Comparison of ENCODE assay signal across 8 cellular contexts in genomic region chr10:110500515-110500905, GRCh38. TPM values are rescaled to one million over a fixed set of nuclear protein-coding genes. Genes with fewer than 3 reads are reported as not detected.
DNase-seq lines count a peak whose midpoint lies in the region; ATAC-seq and TF ChIP-seq lines count a peak whose summit lies in the region.

No MANE protein-coding gene starts in this region.

- TSS peak; percentile 63 for BruUV-seq in Panc1 (replicated peaks; lab: Mats Ljungman, UMichigan)

- ATAC-seq in CD4-positive, alpha-beta T cell (ENCODE audit: poor library complexity): no peak
- ATAC-seq in Panc1: no peak
- no peak for ATAC-seq in natural killer cell treated with Interleukin-12 subunit alpha and Interleukin-12 subunit beta and Interleukin-15 and Interleukin-18, amount 100 ng/mL, for 72 hours
- no peak for ATAC-seq in HG03378 (IDR thresholded peaks at IDR 0.05; ENCODE audit: unreplicated experiment)

- H3K36me3 ChIP-seq in Panc1 (ENCODE audit: control insufficient read depth, insufficient read depth, low read length): peaks cover 4% of the 10 kb centered on the region; the same call in 1 of the 2 replicates
- H3K36me3 ChIP-seq in effector memory CD4-positive, alpha-beta T cell (ENCODE audit: control insufficient read depth, insufficient read depth, low read length): no peaks in the 10 kb centered on the region

- peak overlapping the region; percentile 87 to 92 for H3K4me3 ChIP-seq in Panc1 (ENCODE audit: low read depth in 2 of 2, low read length in 2 of 2)
- peak overlapping the region; percentile 34 for H3K4me3 ChIP-seq in effector memory CD4-positive, alpha-beta T cell (ENCODE audit: insufficient read depth, low read depth, low read length, poor library complexity, severe bottlenecking)

- POLR2A ChIA-PET in CD4-positive, alpha-beta T cell (lab: Charles Lee): interaction anchor here (0.6 to 4.4 kb wide), 2 partner anchors 145 to 195 kb away, joined by 3 to 30 read pairs; partner anchors contain the start of gene SMNDC1
- POLR2A ChIA-PET in Panc1 (lab: Charles Lee): no interaction called here

- peaks cover 64% of the 10 kb centered on the region for H3K4me1 ChIP-seq in Panc1 (ENCODE audit: control insufficient read depth, insufficient read depth, low read length)
- H3K4me1 ChIP-seq in effector memory CD4-positive, alpha-beta T cell (ENCODE audit: control insufficient read depth, insufficient read depth, low read length, poor library complexity, severe bottlenecking): peaks cover 62% of the 10 kb centered on the region

- intact Hi-C loops in CD4-positive, alpha-beta T cell (cut with DNase I, micrococcal nuclease): loop anchor here (5.0 kb wide), 2 partner anchors 37 to 47 kb away; no protein-coding TSS in a partner anchor
- intact Hi-C loops in Panc1 (cut with micrococcal nuclease; ENCODE audit: unreplicated experiment): loop anchor here (1.0 to 5.0 kb wide), 3 partner anchors 47 to 189 kb away; no protein-coding TSS in a partner anchor

- no peak for TF ChIP-seq CTCF in CD4-positive, alpha-beta T cell (IDR thresholded peaks at IDR 0.05)
- no peak for TF ChIP-seq CTCF in Panc1 (IDR thresholded peaks at IDR 0.05)

- H3K9me3 Mint-ChIP-seq in CD4-positive, alpha-beta T cell: no peaks in the 10 kb centered on the region
- H3K9me3 Mint-ChIP-seq in natural killer cell treated with Interleukin-12 subunit alpha and Interleukin-12 subunit beta and Interleukin-15 and Interleukin-18, amount 100 ng/mL, for 72 hours: no peaks in the 10 kb centered on the region

- CTCF ChIA-PET in CD4-positive, alpha-beta T cell (lab: Charles Lee): interaction anchor here (1.3 kb wide), 2 partner anchors 9 to 194 kb away, joined by 3 to 5 read pairs; no protein-coding TSS in a partner anchor
- CTCF ChIA-PET in Panc1 (lab: Charles Lee): interaction anchor here (0.5 to 0.9 kb wide), 2 partner anchors 45 to 158 kb away, joined by 3 to 4 read pairs; no protein-coding TSS in a partner anchor

- H3K27ac ChIP-seq in CD4-positive, alpha-beta T cell (ENCODE audit: low read depth, low read length): no peak overlapping the region
- H3K27ac ChIP-seq in Panc1 (ENCODE audit: low read length): peak overlapping the region; percentile 94
- H3K27ac ChIP-seq in effector memory CD4-positive, alpha-beta T cell (ENCODE audit: insufficient read depth, low read length, poor library complexity, severe bottlenecking): peak overlapping the region; percentile 79

- H3K9me3 ChIP-seq in CD4-positive, alpha-beta T cell (ENCODE audit: control insufficient read depth, low read length): no peaks in the 10 kb centered on the region
- H3K9me3 ChIP-seq in Panc1 (ENCODE audit: control insufficient read depth, insufficient read depth, low read depth, low read length): no peaks in the 10 kb centered on the region
- no peaks in the 10 kb centered on the region for H3K9me3 ChIP-seq in effector memory CD4-positive, alpha-beta T cell (ENCODE audit: control insufficient read depth, low read length)

- peaks cover 83% of the 10 kb centered on the region for H3K4me1 Mint-ChIP-seq in CD4-positive, alpha-beta T cell (ENCODE audit: low read depth)
- peaks cover 70 to 85% of the 10 kb centered on the region in 2 donors for H3K4me1 Mint-ChIP-seq in natural killer cell treated with Interleukin-12 subunit alpha and Interleukin-12 subunit beta and Interleukin-15 and Interleukin-18, amount 100 ng/mL, for 72 hours (ENCODE audit: low read depth in 2 of 2)

- peak overlapping the region; percentile 79 for H3K27ac Mint-ChIP-seq in CD4-positive, alpha-beta T cell
- peak overlapping the region; percentile 97 to 98 for H3K27ac Mint-ChIP-seq in natural killer cell treated with Interleukin-12 subunit alpha and Interleukin-12 subunit beta and Interleukin-15 and Interleukin-18, amount 100 ng/mL, for 72 hours

- no peaks in the 10 kb centered on the region for H3K27me3 ChIP-seq in CD4-positive, alpha-beta T cell (ENCODE audit: control insufficient read depth, insufficient read depth, low read length)
- H3K27me3 ChIP-seq in Panc1 (ENCODE audit: control insufficient read depth, insufficient read depth, low read length): no peaks in the 10 kb centered on the region
- H3K27me3 ChIP-seq in effector memory CD4-positive, alpha-beta T cell (replicated peaks; ENCODE audit: control insufficient read depth, insufficient read depth, low read length, poor library complexity, severe bottlenecking): no peaks in the 10 kb centered on the region

- peaks cover 8% of the 10 kb centered on the region for H3K36me3 Mint-ChIP-seq in CD4-positive, alpha-beta T cell (ENCODE audit: low read depth)
- peaks cover 63% of the 10 kb centered on the region for H3K36me3 Mint-ChIP-seq in natural killer cell treated with Interleukin-12 subunit alpha and Interleukin-12 subunit beta and Interleukin-15 and Interleukin-18, amount 100 ng/mL, for 72 hours

- H3K27me3 Mint-ChIP-seq in CD4-positive, alpha-beta T cell: no peaks in the 10 kb centered on the region
- H3K27me3 Mint-ChIP-seq in natural killer cell treated with Interleukin-12 subunit alpha and Interleukin-12 subunit beta and Interleukin-15 and Interleukin-18, amount 100 ng/mL, for 72 hours: no peaks in the 10 kb centered on the region

- no peak for DNase-seq in CD4-positive, alpha-beta T cell
- DNase-seq in Panc1 (ENCODE audit: low read depth, low spot score) (no peak), NCI-H1048 (lab: John Stamatoyannopoulos, UW) (no peak), NOMO-1 treated with dmso at 0.1 percent for 144 hours (lab: John Stamatoyannopoulos, UW; ENCODE audit: unreplicated experiment) (no peak)
- DNase-seq in effector memory CD4-positive, alpha-beta T cell: no peak
- no peak for DNase-seq in natural killer cell treated with Interleukin-12 subunit alpha and Interleukin-12 subunit beta and Interleukin-15 and Interleukin-18, amount 100 ng/mL, for 72 hours (ENCODE audit: low spot score)
- DNase-seq in effector CD4-positive, alpha-beta T cell: no peak

- in situ Hi-C loops in Panc1 (cut with HindIII; ENCODE audit: low pct_unique_long_range_greater_than_20kb, low sequenced_read_pairs): no loop called here

- peak overlapping the region; percentile 94 for H3K4me3 Mint-ChIP-seq in CD4-positive, alpha-beta T cell
- H3K4me3 Mint-ChIP-seq in natural killer cell treated with Interleukin-12 subunit alpha and Interleukin-12 subunit beta and Interleukin-15 and Interleukin-18, amount 100 ng/mL, for 72 hours: peak overlapping the region; percentile 99

RNA-seq across cellular contexts. Expression of gene DUSP5, which starts 2.8 kb away (rescaled TPM):
- 10 to 100 TPM; 64.3 to 66.2 TPM for total RNA-seq in CD4-positive, alpha-beta T cell
- total RNA-seq in Panc1 (2021; ENCODE audit: unreplicated experiment): 30.1 TPM
- 18.3 TPM for polyA plus RNA-seq in Panc1 (2012; ENCODE audit: insufficient read length)
- total RNA-seq in natural killer cell treated with Interleukin-12 subunit alpha and Interleukin-12 subunit beta and Interleukin-15 and Interleukin-18, amount 100 ng/mL, for 72 hours: 100 to 1,000 TPM; 159 to 311 TPM
